ENCODE assay signal across 10 cellular contexts in the genomic region with DNA sequence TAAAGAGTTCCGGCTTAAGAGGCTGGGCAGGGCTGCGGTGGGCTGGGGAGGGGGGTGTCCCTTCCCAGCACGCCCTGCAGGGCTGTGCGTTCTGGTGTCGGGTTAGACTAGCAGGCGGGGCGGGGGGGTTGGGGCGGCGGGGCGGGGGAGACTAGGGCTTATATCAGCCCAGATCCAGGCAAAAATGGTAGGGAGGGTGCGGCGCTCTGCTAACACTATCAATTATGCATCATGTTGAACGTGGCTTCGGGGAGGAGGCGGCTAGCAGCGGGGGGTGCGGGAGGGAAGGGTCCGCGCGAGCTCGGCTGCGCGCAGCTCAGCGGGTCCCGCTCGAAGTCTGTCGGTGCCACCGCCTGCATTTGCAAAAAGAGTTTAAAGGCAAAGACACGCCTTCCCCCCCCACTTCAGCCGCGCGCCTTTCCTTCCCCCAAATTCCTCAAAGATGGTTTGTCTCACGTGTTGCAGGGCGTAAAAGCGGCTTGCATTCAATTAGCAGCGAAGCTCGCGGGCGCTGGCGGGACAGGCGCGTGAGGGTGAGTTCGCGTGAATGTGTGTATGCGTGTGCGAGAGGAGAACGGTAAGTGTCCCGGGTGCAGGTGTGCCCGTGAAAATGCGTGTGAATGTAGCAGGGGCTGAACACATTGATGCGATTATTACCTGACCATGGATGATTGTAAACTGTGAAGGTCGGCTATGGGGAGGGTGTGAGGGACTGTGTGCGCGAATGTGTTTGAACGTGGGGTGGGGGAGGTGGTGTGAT. TPM values are rescaled to one million over a fixed set of nuclear protein-coding genes. Genes with fewer than 3 reads are reported as not detected.
A peak's percentile ranks its signal among the peaks of the same experiment; 100 is the strongest.
DNase-seq lines count a peak whose midpoint lies in the region; ATAC-seq and TF ChIP-seq lines count a peak whose summit lies in the region.
"Had no signal": no experiment of that assay in that cellular context is flagged by ENCODE, and none has a peak within 500 bp of the region (broad histone marks: within the 10 kb centered on the region; RNA-seq: fewer than 3 reads in every experiment).

A gene with protein sequence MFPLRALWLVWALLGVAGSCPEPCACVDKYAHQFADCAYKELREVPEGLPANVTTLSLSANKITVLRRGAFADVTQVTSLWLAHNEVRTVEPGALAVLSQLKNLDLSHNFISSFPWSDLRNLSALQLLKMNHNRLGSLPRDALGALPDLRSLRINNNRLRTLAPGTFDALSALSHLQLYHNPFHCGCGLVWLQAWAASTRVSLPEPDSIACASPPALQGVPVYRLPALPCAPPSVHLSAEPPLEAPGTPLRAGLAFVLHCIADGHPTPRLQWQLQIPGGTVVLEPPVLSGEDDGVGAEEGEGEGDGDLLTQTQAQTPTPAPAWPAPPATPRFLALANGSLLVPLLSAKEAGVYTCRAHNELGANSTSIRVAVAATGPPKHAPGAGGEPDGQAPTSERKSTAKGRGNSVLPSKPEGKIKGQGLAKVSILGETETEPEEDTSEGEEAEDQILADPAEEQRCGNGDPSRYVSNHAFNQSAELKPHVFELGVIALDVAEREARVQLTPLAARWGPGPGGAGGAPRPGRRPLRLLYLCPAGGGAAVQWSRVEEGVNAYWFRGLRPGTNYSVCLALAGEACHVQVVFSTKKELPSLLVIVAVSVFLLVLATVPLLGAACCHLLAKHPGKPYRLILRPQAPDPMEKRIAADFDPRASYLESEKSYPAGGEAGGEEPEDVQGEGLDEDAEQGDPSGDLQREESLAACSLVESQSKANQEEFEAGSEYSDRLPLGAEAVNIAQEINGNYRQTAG (plus strand): TSS at position 498 of the 760 bp plus-strand sequence. CDS start 2,169 bp downstream, outside the sequence.

- H3K4me3 ChIP-seq in iPS DF 6.9 (ENCODE audit: low read length), result peak within 1 kb of the TSS; percentile 14; the same call in 1 of the 2 replicates
- H3K4me3 ChIP-seq in esophagus squamous epithelium, result peak within 1 kb of the TSS in 2 of 4 donors; percentile 19 to 63
- no peak within 1 kb of the TSS for H3K4me3 ChIP-seq in MM.1S (ENCODE audit: low read length)

- peaks cover 2% of the 10 kb centered on the region for H3K36me3 Mint-ChIP-seq in activated CD4-positive, alpha-beta T cell treated with anti-CD3 and anti-CD28 coated beads, Interleukin-2, amount 10 ng/mL, durations not matched to agents 7 days and 5 days (ENCODE audit: low read depth)
- H3K36me3 Mint-ChIP-seq in WTC11, result no peaks in the 10 kb centered on the region; the same call in 1 of the 2 replicates
- H3K36me3 Mint-ChIP-seq in stimulated activated naive CD8-positive, alpha-beta T cell treated with anti-CD3 and anti-CD28 coated beads, Interleukin-15, Interleukin-2, amounts not matched to agents 100 ng/mL and 50 ng/mL, for 24 hours (ENCODE audit: low read depth), result no peaks in the 10 kb centered on the region

- no peaks in the 10 kb centered on the region for H3K79me2 ChIP-seq in MM.1S (ENCODE audit: low read length)

- no peaks in the 10 kb centered on the region for H3K9me3 Mint-ChIP-seq in activated CD4-positive, alpha-beta T cell treated with anti-CD3 and anti-CD28 coated beads, Interleukin-2, amount 10 ng/mL, durations not matched to agents 7 days and 5 days
- H3K9me3 Mint-ChIP-seq in WTC11, result no peaks in the 10 kb centered on the region
- no peaks in the 10 kb centered on the region for H3K9me3 Mint-ChIP-seq in stimulated activated naive CD8-positive, alpha-beta T cell treated with anti-CD3 and anti-CD28 coated beads, Interleukin-15, Interleukin-2, amounts not matched to agents 100 ng/mL and 50 ng/mL, for 24 hours

- peak within 1 kb of the TSS; percentile 40 for H3K4me3 Mint-ChIP-seq in activated CD4-positive, alpha-beta T cell treated with anti-CD3 and anti-CD28 coated beads, Interleukin-2, amount 10 ng/mL, durations not matched to agents 7 days and 5 days
- peak within 1 kb of the TSS; percentile 73 for H3K4me3 Mint-ChIP-seq in WTC11
- peak within 1 kb of the TSS; percentile 20 for H3K4me3 Mint-ChIP-seq in stimulated activated naive CD8-positive, alpha-beta T cell treated with anti-CD3 and anti-CD28 coated beads, Interleukin-15, Interleukin-2, amounts not matched to agents 100 ng/mL and 50 ng/mL, for 24 hours

- H3K27me3 Mint-ChIP-seq in activated CD4-positive, alpha-beta T cell treated with anti-CD3 and anti-CD28 coated beads, Interleukin-2, amount 10 ng/mL, durations not matched to agents 7 days and 5 days, result peaks cover 84% of the 10 kb centered on the region
- H3K27me3 Mint-ChIP-seq in WTC11 (ENCODE audit: low read depth), result peaks cover 96% of the 10 kb centered on the region
- peaks cover 78% of the 10 kb centered on the region for H3K27me3 Mint-ChIP-seq in stimulated activated naive CD8-positive, alpha-beta T cell treated with anti-CD3 and anti-CD28 coated beads, Interleukin-15, Interleukin-2, amounts not matched to agents 100 ng/mL and 50 ng/mL, for 24 hours

- peak; percentile 1; the same call in 1 of the 2 replicates for ATAC-seq in WTC11

- no peak for TF ChIP-seq POLR2A in esophagus squamous epithelium (IDR thresholded peaks at IDR 0.05)

- no peak within 1 kb of the TSS for H3K9ac ChIP-seq in MM.1S (ENCODE audit: low read length)

- H3K4me1 ChIP-seq in iPS DF 6.9 (ENCODE audit: control insufficient read depth, insufficient read depth, low read length), result peaks cover 14% of the 10 kb centered on the region
- H3K4me1 ChIP-seq in esophagus squamous epithelium, result peaks cover 18 to 69% (median 33%) of the 10 kb centered on the region in 3 donors
- no peaks in the 10 kb centered on the region for H3K4me1 ChIP-seq in MM.1S (ENCODE audit: low read length)

- no peaks in the 10 kb centered on the region for H3F3A ChIP-seq in MM.1S (ENCODE audit: insufficient read depth, low read length)

- CTCF ChIA-PET in activated CD4-positive, alpha-beta T cell treated with anti-CD3 and anti-CD28 coated beads, Interleukin-2, amount 10 ng/mL, durations not matched to agents 7 days and 5 days (lab: Charles Lee), result no interaction called here
- CTCF ChIA-PET in WTC11 (lab: Charles Lee), result interaction anchor here (0.5 to 6.0 kb wide), 17 partner anchors 9 to 244 kb away, joined by 3 to 94 read pairs (median 9); a partner anchor contains a TSS

- H3K27ac ChIP-seq in iPS DF 6.9 (ENCODE audit: low read length) (no peak within 1 kb of the TSS), esophagus squamous epithelium (no peak within 1 kb of the TSS), MM.1S (ENCODE audit: low read length) (no peak within 1 kb of the TSS)

- POLR2A ChIA-PET in activated CD4-positive, alpha-beta T cell treated with anti-CD3 and anti-CD28 coated beads, Interleukin-2, amount 10 ng/mL, durations not matched to agents 7 days and 5 days (lab: Charles Lee), result no interaction called here
- POLR2A ChIA-PET in WTC11 (lab: Charles Lee), result interaction anchor here (0.7 to 1.6 kb wide), 2 partner anchors 82 to 177 kb away, joined by 4 to 9 read pairs; no protein-coding TSS in a partner anchor

- H2AFZ ChIP-seq in MM.1S (ENCODE audit: low read length), result no peak within 1 kb of the TSS

- peaks cover 33% of the 10 kb centered on the region for H3K4me1 Mint-ChIP-seq in activated CD4-positive, alpha-beta T cell treated with anti-CD3 and anti-CD28 coated beads, Interleukin-2, amount 10 ng/mL, durations not matched to agents 7 days and 5 days
- peaks cover 64% of the 10 kb centered on the region for H3K4me1 Mint-ChIP-seq in WTC11
- peaks cover 43% of the 10 kb centered on the region for H3K4me1 Mint-ChIP-seq in stimulated activated naive CD8-positive, alpha-beta T cell treated with anti-CD3 and anti-CD28 coated beads, Interleukin-15, Interleukin-2, amounts not matched to agents 100 ng/mL and 50 ng/mL, for 24 hours (ENCODE audit: low read depth)

- H3K9me2 ChIP-seq in MM.1S (replicated peaks; ENCODE audit: insufficient read depth, low read length), result no peaks in the 10 kb centered on the region

- H3K9me3 ChIP-seq in iPS DF 6.9 (ENCODE audit: control insufficient read depth, insufficient read depth, low read length) (no peaks in the 10 kb centered on the region), esophagus squamous epithelium (no peaks in the 10 kb centered on the region), MM.1S (replicated peaks; ENCODE audit: insufficient read depth, low read length) (no peaks in the 10 kb centered on the region)

- peaks cover 74% of the 10 kb centered on the region for H3K27me3 ChIP-seq in iPS DF 6.9 (ENCODE audit: control insufficient read depth, insufficient read depth, low read length)
- H3K27me3 ChIP-seq in esophagus squamous epithelium, result peaks cover 27 to 100% (median 60%) of the 10 kb centered on the region in 4 donors
- H3K27me3 ChIP-seq in MM.1S (replicated peaks; ENCODE audit: insufficient read depth, low read length), result peaks cover 63% of the 10 kb centered on the region

- no CpG with 5 or more reads among the region's 55 CpGs for WGBS in iPS DF 6.9 (ENCODE audit: insufficient coverage, insufficient read length)
- 2 to 4% methylated on average over 15 to 21 of the region's 55 CpGs for WGBS in esophagus squamous epithelium, 2 donors

- H3K36me3 ChIP-seq in iPS DF 6.9 (ENCODE audit: control insufficient read depth, insufficient read depth, low read length) (peaks cover 2% of the 10 kb centered on the region; the same call in 1 of the 2 replicates), esophagus squamous epithelium (no peaks in the 10 kb centered on the region), MM.1S (replicated peaks; ENCODE audit: insufficient read depth, low read length) (no peaks in the 10 kb centered on the region)

- intact Hi-C loops in esophagus squamous epithelium (cut with DNase I), result no loop called here

- no peaks in the 10 kb centered on the region for H4K20me1 ChIP-seq in MM.1S (ENCODE audit: insufficient read depth, low read length)

- no peak within 1 kb of the TSS for H3K4me2 ChIP-seq in MM.1S (ENCODE audit: low read depth, low read length)

- DNase-seq in activated CD4-positive, alpha-beta T cell treated with anti-CD3 and anti-CD28 coated beads, Interleukin-2, amount 10 ng/mL, durations not matched to agents 7 days and 5 days, result no peak
- DNase-seq in activated CD4-positive, alpha-beta T cell treated with anti-CD3 and anti-CD28 coated beads for 1 hour, result no peak
- DNase-seq in WTC11 (ENCODE audit: low spot score), result peak; percentile 54
- no peak for DNase-seq in iPS DF 6.9 (ENCODE audit: low read depth, low spot score)
- DNase-seq in NCI-H1694 treated with DMSO at 0.1 percent for 48 hours (lab: John Stamatoyannopoulos, UW), result no peak
- DNase-seq in esophagus squamous epithelium (lab: John Stamatoyannopoulos, UW), result no peak
- no peak for DNase-seq in MM.1S
- DNase-seq: cerebellar nuclear complex, NCI-H2029 had no signal

- H3K27ac Mint-ChIP-seq in activated CD4-positive, alpha-beta T cell treated with anti-CD3 and anti-CD28 coated beads, Interleukin-2, amount 10 ng/mL, durations not matched to agents 7 days and 5 days, result peak within 1 kb of the TSS; percentile 84
- H3K27ac Mint-ChIP-seq in WTC11, result no peak within 1 kb of the TSS
- peak within 1 kb of the TSS; percentile 38 for H3K27ac Mint-ChIP-seq in stimulated activated naive CD8-positive, alpha-beta T cell treated with anti-CD3 and anti-CD28 coated beads, Interleukin-15, Interleukin-2, amounts not matched to agents 100 ng/mL and 50 ng/mL, for 24 hours

- no peak for TF ChIP-seq CTCF in WTC11 (IDR thresholded peaks at IDR 0.05)
- no peak for TF ChIP-seq CTCF in esophagus squamous epithelium (IDR thresholded peaks at IDR 0.05)
- no peak for TF ChIP-seq CTCF in MM.1S (IDR thresholded peaks at IDR 0.05; ENCODE audit: low read length)

RNA-seq across cellular contexts. Expression of the gene that starts here (rescaled TPM):
- not detected for total RNA-seq in activated CD4-positive, alpha-beta T cell treated with anti-CD3 and anti-CD28 coated beads, Interleukin-2, amount 10 ng/mL, durations not matched to agents 7 days and 5 days
- total RNA-seq in WTC11 (2021), result 8.1 to 9.4 TPM (median 8.9 TPM) in 3 replicates
- total RNA-seq in esophagus squamous epithelium, result under 1 TPM in 2 of 4 donors, not detected in 2; 0.13 to 0.76 TPM

Comparison
In these comparisons a context has a peak if more than half of its experiments do, and no peak if none do; other contexts are left out.
1. H3K4me3 Mint-ChIP-seq: peak in every context shown above with its lines; median percentile 73 in WTC11; 40 in activated CD4-positive, alpha-beta T cell treated with anti-CD3 and anti-CD28 coated beads, Interleukin-2, amount 10 ng/mL, durations not matched to agents 7 days and 5 days; 20 in stimulated activated naive CD8-positive, alpha-beta T cell treated with anti-CD3 and anti-CD28 coated beads, Interleukin-15, Interleukin-2, amounts not matched to agents 100 ng/mL and 50 ng/mL, for 24 hours.